ENCODE assay signal across 8 cellular contexts in genomic region chr4:108620933-108621905, GRCh38.
DNase-seq lines count a peak whose midpoint lies in the region; ATAC-seq and TF ChIP-seq lines count a peak whose summit lies in the region.

No MANE protein-coding gene starts in this region.

- H3K27ac ChIP-seq in duodenal mucosa (ENCODE audit: low read depth, low read length), result peak overlapping the region; percentile 72

- peaks cover 18 to 46% of the 10 kb centered on the region in 2 donors for H3K36me3 ChIP-seq in duodenal mucosa (ENCODE audit: control insufficient read depth in 1 of 2, insufficient read depth in 2 of 2, low read length in 2 of 2)

- no peak for ATAC-seq in GM18858 (IDR thresholded peaks at IDR 0.05; ENCODE audit: unreplicated experiment)

- peak overlapping the region; percentile 91 for H3K27ac Mint-ChIP-seq in T-helper 1 cell treated with Interleukin-12 subunit alpha and Interleukin-12 subunit beta and Interleukin-4 antibody, amounts not matched to agents 30 μg/mL and 1 μg/mL, for 36 hours
- peak overlapping the region; percentile 100 for H3K27ac Mint-ChIP-seq in nephron progenitor cell

- no peaks in the 10 kb centered on the region for H3K27me3 ChIP-seq in duodenal mucosa (ENCODE audit: control insufficient read depth in 1 of 2, insufficient read depth in 2 of 2, low read length in 2 of 2)

- H3K4me1 ChIP-seq in duodenal mucosa (ENCODE audit: control insufficient read depth in 1 of 2, insufficient read depth in 2 of 2, low read length in 2 of 2), result peaks cover 25 to 28% of the 10 kb centered on the region in 2 donors

- peaks cover 4% of the 10 kb centered on the region for H3K9me3 Mint-ChIP-seq in T-helper 1 cell treated with Interleukin-12 subunit alpha and Interleukin-12 subunit beta and Interleukin-4 antibody, amounts not matched to agents 30 μg/mL and 1 μg/mL, for 36 hours
- peaks cover 9% of the 10 kb centered on the region for H3K9me3 Mint-ChIP-seq in nephron progenitor cell

- no peaks in the 10 kb centered on the region for H3K27me3 Mint-ChIP-seq in T-helper 1 cell treated with Interleukin-12 subunit alpha and Interleukin-12 subunit beta and Interleukin-4 antibody, amounts not matched to agents 30 μg/mL and 1 μg/mL, for 36 hours (ENCODE audit: low read depth)
- no peaks in the 10 kb centered on the region for H3K27me3 Mint-ChIP-seq in nephron progenitor cell (ENCODE audit: low read depth, poor library complexity)

- H3K4me1 Mint-ChIP-seq in T-helper 1 cell treated with Interleukin-12 subunit alpha and Interleukin-12 subunit beta and Interleukin-4 antibody, amounts not matched to agents 30 μg/mL and 1 μg/mL, for 36 hours (ENCODE audit: low read depth), result peaks cover 40% of the 10 kb centered on the region
- peaks cover 54% of the 10 kb centered on the region for H3K4me1 Mint-ChIP-seq in nephron progenitor cell

- DNase-seq in T-helper 1 cell (no peak), NB4 (ENCODE audit: low read depth) (no peak), nephron progenitor cell (no peak), COLO668 (lab: John Stamatoyannopoulos, UW; ENCODE audit: unreplicated experiment) (no peak), NCI-H2107 (lab: John Stamatoyannopoulos, UW) (no peak)

- H3K4me3 ChIP-seq in NB4 (ENCODE audit: low read depth, low read length), result peak overlapping the region; percentile 96
- H3K4me3 ChIP-seq in duodenal mucosa (ENCODE audit: low read depth in 1 of 2, low read length in 2 of 2), result peak overlapping the region; percentile 99

- no peak for TF ChIP-seq POLR2A in NB4 (IDR thresholded peaks at IDR 0.05; ENCODE audit: extremely low read depth, insufficient read length)

- peaks cover 58% of the 10 kb centered on the region for H3K36me3 Mint-ChIP-seq in T-helper 1 cell treated with Interleukin-12 subunit alpha and Interleukin-12 subunit beta and Interleukin-4 antibody, amounts not matched to agents 30 μg/mL and 1 μg/mL, for 36 hours (ENCODE audit: low read depth)
- peaks cover 47% of the 10 kb centered on the region for H3K36me3 Mint-ChIP-seq in nephron progenitor cell (ENCODE audit: low read depth)

- H3K9me3 ChIP-seq in duodenal mucosa (ENCODE audit: control insufficient read depth in 1 of 2, low read length in 2 of 2), result no peaks in the 10 kb centered on the region

- TF ChIP-seq CTCF in NB4 (IDR thresholded peaks at IDR 0.05; ENCODE audit: low read depth, low read length) (no peak), nephron progenitor cell (IDR thresholded peaks at IDR 0.05) (no peak)

- peak overlapping the region; percentile 96 for H3K4me3 Mint-ChIP-seq in T-helper 1 cell treated with Interleukin-12 subunit alpha and Interleukin-12 subunit beta and Interleukin-4 antibody, amounts not matched to agents 30 μg/mL and 1 μg/mL, for 36 hours
- H3K4me3 Mint-ChIP-seq in nephron progenitor cell, result peak overlapping the region; percentile 95

- peak overlapping the region; percentile 71 to 94 for H3K9ac ChIP-seq in duodenal mucosa (ENCODE audit: low read depth in 1 of 2, low read length in 2 of 2)
